Comparison of ENCODE assay signal across 14 cellular contexts in genomic region chr10:130364631-130365030, GRCh38.
DNase-seq lines count a peak whose midpoint lies in the region; ATAC-seq and TF ChIP-seq lines count a peak whose summit lies in the region.
"Had no signal": no experiment of that assay in that cellular context is flagged by ENCODE, and none has a peak within 500 bp of the region (broad histone marks: within the 10 kb centered on the region; RNA-seq: fewer than 3 reads in every experiment).

No MANE protein-coding gene starts in this region.

- H3K9ac ChIP-seq in neural cell (ENCODE audit: low read length) = peak overlapping the region; percentile 43

- H3K9me3 ChIP-seq in neural cell (ENCODE audit: low read length) (no peaks in the 10 kb centered on the region), right lobe of liver (no peaks in the 10 kb centered on the region)

- no peak overlapping the region for H2AFZ ChIP-seq in neural cell (ENCODE audit: low read depth, low read length)

- CTCF ChIA-PET in activated CD8-positive, alpha-beta memory T cell treated with anti-CD3 and anti-CD28 coated beads, Interleukin-2, amount 10 ng/mL, durations not matched to agents 7 days and 5 days (lab: Charles Lee) = no interaction called here

- H3K9me2 ChIP-seq in neural cell (ENCODE audit: insufficient read depth, low read length) = no peaks in the 10 kb centered on the region

- no peaks in the 10 kb centered on the region for H3K79me2 ChIP-seq in neural cell (replicated peaks; ENCODE audit: insufficient read depth, low read length)

- H3K9me3 Mint-ChIP-seq in activated CD8-positive, alpha-beta memory T cell treated with anti-CD3 and anti-CD28 coated beads, Interleukin-2, amount 10 ng/mL, durations not matched to agents 7 days and 5 days (ENCODE audit: low read depth) = peaks cover 9% of the 10 kb centered on the region
- H3K9me3 Mint-ChIP-seq: CD4-positive, alpha-beta T cell; H9 had no signal

- peak; percentile 30 for DNase-seq in activated CD8-positive, alpha-beta memory T cell treated with anti-CD3 and anti-CD28 coated beads, Interleukin-2, amount 50 U/mL, for 48 hours
- DNase-seq in activated CD8-positive, alpha-beta memory T cell treated with anti-CD3 and anti-CD28 coated beads, Interleukin-2, amount 10 ng/mL, durations not matched to agents 7 days and 5 days = no peak
- DNase-seq in coronary artery (ENCODE audit: low spot score) = peak; percentile 55
- DNase-seq in ureter (ENCODE audit: low spot score) = peak; percentile 32
- DNase-seq in medulla oblongata (ENCODE audit: extremely low spot score) = no peak
- no peak for DNase-seq in right lobe of liver
- DNase-seq: C1 segment of cervical spinal cord; CD4-positive, alpha-beta T cell; DND-41; GDM1; GOT3; H9 had no signal

- H3K36me3 ChIP-seq in neural cell (ENCODE audit: insufficient read depth, low read length) (no peaks in the 10 kb centered on the region), right lobe of liver (no peaks in the 10 kb centered on the region)

- H3K27me3 Mint-ChIP-seq in activated CD8-positive, alpha-beta memory T cell treated with anti-CD3 and anti-CD28 coated beads, Interleukin-2, amount 10 ng/mL, durations not matched to agents 7 days and 5 days = no peaks in the 10 kb centered on the region

- no peak overlapping the region for H3K4me2 ChIP-seq in neural cell (ENCODE audit: low read length)

- H3K27me3 ChIP-seq in neural cell (ENCODE audit: insufficient read depth, low read depth, low read length) = no peaks in the 10 kb centered on the region
- no peaks in the 10 kb centered on the region for H3K27me3 ChIP-seq in right lobe of liver

- intact Hi-C loops in right lobe of liver (cut with DNase I) = no loop called here

- WGBS in right lobe of liver (ENCODE audit: insufficient coverage, low coverage, low lambda C conversion rate, missing lambda C conversion rate) = 53% methylated on average over 8 of the region's 10 CpGs

- no peaks in the 10 kb centered on the region for H3K4me1 ChIP-seq in right lobe of liver

- H3K27ac ChIP-seq in coronary artery (no peak overlapping the region), neural cell (ENCODE audit: low read length) (peak overlapping the region; percentile 70), right lobe of liver (no peak overlapping the region)

- peak; percentile 11 for TF ChIP-seq RAD21 in neural cell (conservative IDR thresholded peaks at IDR 0.05)

- H4K20me1 ChIP-seq in neural cell (ENCODE audit: insufficient read depth) = no peaks in the 10 kb centered on the region

- H3K4me1 Mint-ChIP-seq in activated CD8-positive, alpha-beta memory T cell treated with anti-CD3 and anti-CD28 coated beads, Interleukin-2, amount 10 ng/mL, durations not matched to agents 7 days and 5 days = no peaks in the 10 kb centered on the region
- H3K4me1 Mint-ChIP-seq: B cell had no signal

- no peak overlapping the region for H3K4me3 ChIP-seq in coronary artery
- peak overlapping the region; percentile 28 for H3K4me3 ChIP-seq in neural cell (ENCODE audit: low read length)
- H3K4me3 ChIP-seq in right lobe of liver = no peak overlapping the region

- no peak overlapping the region for H3K4me3 Mint-ChIP-seq in activated CD8-positive, alpha-beta memory T cell treated with anti-CD3 and anti-CD28 coated beads, Interleukin-2, amount 10 ng/mL, durations not matched to agents 7 days and 5 days
- H3K4me3 Mint-ChIP-seq: B cell; CD4-positive, alpha-beta T cell; H9 had no signal

- no peak overlapping the region for H3K27ac Mint-ChIP-seq in activated CD8-positive, alpha-beta memory T cell treated with anti-CD3 and anti-CD28 coated beads, Interleukin-2, amount 10 ng/mL, durations not matched to agents 7 days and 5 days
- H3K27ac Mint-ChIP-seq: B cell; CD4-positive, alpha-beta T cell; H9 had no signal

- ATAC-seq in activated CD8-positive, alpha-beta memory T cell treated with anti-CD3 and anti-CD28 coated beads, Interleukin-2, amount 10 ng/mL, durations not matched to agents 7 days and 5 days = no peak
- no peak for ATAC-seq in right lobe of liver

- TF ChIP-seq CTCF in coronary artery (IDR thresholded peaks at IDR 0.05) (no peak), neural cell (IDR thresholded peaks at IDR 0.05; ENCODE audit: poor library complexity, severe bottlenecking) (no peak), right lobe of liver (IDR thresholded peaks at IDR 0.05) (no peak)

- H3K36me3 Mint-ChIP-seq in activated CD8-positive, alpha-beta memory T cell treated with anti-CD3 and anti-CD28 coated beads, Interleukin-2, amount 10 ng/mL, durations not matched to agents 7 days and 5 days = no peaks in the 10 kb centered on the region

- TF ChIP-seq POLR2A in right lobe of liver (IDR thresholded peaks at IDR 0.05) = no peak

- H3F3A ChIP-seq in neural cell (ENCODE audit: insufficient read depth, low read length, poor library complexity, severe bottlenecking) = no peaks in the 10 kb centered on the region

- no peak for TF ChIP-seq EP300 in neural cell (conservative IDR thresholded peaks at IDR 0.05; ENCODE audit: poor library complexity, severe bottlenecking)

TF ChIP-seq in neural cell, 6 proteins besides CTCF, POLR2A, EP300 and RAD21:
- TF ChIP-seq REST (IDR thresholded peaks at IDR 0.05; ENCODE audit: borderline replicate concordance) (no peak), POLR2AphosphoS5 (IDR thresholded peaks at IDR 0.05) (peak; percentile 66), EZH2 (IDR thresholded peaks at IDR 0.05; ENCODE audit: borderline replicate concordance, insufficient read depth, low read length, poor library complexity, severe bottlenecking) (no peak)
TF ChIP-seq in neural cell: peak in this region for 1.

Comparison
In these comparisons a context has a peak if more than half of its experiments do, and no peak if none do; other contexts are left out.
1. DNase-seq: peak in activated CD8-positive, alpha-beta memory T cell treated with anti-CD3 and anti-CD28 coated beads, Interleukin-2, amount 50 U/mL, for 48 hours (single experiment), coronary artery (single experiment) and ureter (single experiment); none in activated CD8-positive, alpha-beta memory T cell treated with anti-CD3 and anti-CD28 coated beads, Interleukin-2, amount 10 ng/mL, durations not matched to agents 7 days and 5 days (single experiment), medulla oblongata (single experiment) and right lobe of liver (0 of 3).